In the genomic region with DNA sequence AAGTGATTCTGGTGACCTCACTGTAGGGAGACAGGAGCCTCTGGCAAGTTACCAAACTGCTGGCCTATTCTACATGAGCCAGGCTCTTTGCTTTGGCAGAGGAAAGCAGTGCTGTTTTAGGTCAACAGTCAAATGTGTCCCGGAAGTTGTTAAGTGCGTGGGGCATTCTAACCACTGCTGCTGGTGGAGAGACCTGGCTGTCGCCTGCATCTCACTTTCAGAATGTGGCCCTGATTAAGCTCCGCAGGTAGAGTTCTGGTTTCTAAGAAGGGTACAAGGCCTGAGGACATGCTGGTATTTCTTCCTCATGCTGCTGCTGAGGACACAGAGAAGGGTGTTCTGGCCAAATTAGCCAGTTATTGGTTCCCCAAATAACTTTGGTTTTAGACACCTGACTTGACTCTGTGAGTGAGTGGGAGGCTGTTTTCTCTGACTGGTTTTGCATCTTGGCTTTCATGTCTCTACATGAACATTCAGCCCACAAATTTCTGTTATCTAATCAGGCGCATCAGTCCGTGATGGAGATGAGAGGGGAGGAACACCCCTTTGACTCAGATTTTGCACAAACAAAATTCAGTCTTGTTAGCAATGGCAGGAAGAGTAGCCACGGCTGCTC, we compare ENCODE assay signal across 1 cellular context.
TF ChIP-seq lines count a peak whose summit lies in the region.

No MANE protein-coding gene starts in this region.

TF ChIP-seq in K562, 482 proteins besides CTCF, POLR2A, EP300 and RAD21 (continued from another document):
- TF ChIP-seq NR2C2 (CRISPR knock-in tag; IDR thresholded peaks at IDR 0.05), result no peak
- peak; percentile 66; the same call in 1 of the 2 replicates for TF ChIP-seq NR2C2 (tag; IDR thresholded peaks at IDR 0.05)
TF ChIP-seq in K562: peak in this region for 3.
